ENCODE assay signal across 1 cellular context in the genomic region with DNA sequence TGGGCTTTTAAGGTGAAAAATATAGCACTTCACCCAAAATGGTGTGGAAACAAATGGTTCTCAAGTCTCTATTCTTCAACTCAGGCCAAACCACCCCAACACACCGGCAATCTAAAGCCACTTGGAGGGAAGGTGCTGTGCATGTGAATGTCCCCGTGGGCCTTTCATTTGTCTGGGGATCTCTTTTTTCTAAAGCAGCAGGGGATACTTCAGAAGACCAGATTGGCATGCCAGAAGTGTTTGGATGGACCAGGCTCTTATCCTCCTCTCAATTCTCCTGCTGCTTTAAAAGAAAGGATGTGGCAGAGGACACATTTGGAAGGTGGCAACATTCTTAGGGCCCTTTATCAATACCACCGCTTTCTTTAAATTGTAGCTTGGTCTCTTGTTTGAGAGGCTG.
TF ChIP-seq lines count a peak whose summit lies in the region.

No MANE protein-coding gene starts in this region.

TF ChIP-seq in H1, 55 proteins besides CTCF, POLR2A, EP300 and RAD21:
- TF ChIP-seq CBX8 (IDR thresholded peaks at IDR 0.05; ENCODE audit: borderline replicate concordance, low read depth, low read length) (no peak), KDM1A (IDR thresholded peaks at IDR 0.05; ENCODE audit: borderline replicate concordance, low read length) (no peak), RXRA (IDR thresholded peaks at IDR 0.05; ENCODE audit: insufficient read depth, low read depth, low read length) (no peak), RNF2 (IDR thresholded peaks at IDR 0.05; ENCODE audit: borderline replicate concordance, low read depth, low read length, missing control alignments, poor library complexity, severe bottlenecking) (no peak), TBP (IDR thresholded peaks at IDR 0.05; ENCODE audit: low read depth, low read length) (no peak), SIX5 (IDR thresholded peaks at IDR 0.05; ENCODE audit: low read depth, low read length) (no peak), EGR1 (IDR thresholded peaks at IDR 0.05; ENCODE audit: borderline replicate concordance, low read depth, low read length) (no peak), EZH2 (IDR thresholded peaks at IDR 0.05; ENCODE audit: low read depth, low read length, severe bottlenecking) (no peak), HDAC6 (IDR thresholded peaks at IDR 0.05; ENCODE audit: low read depth, low read length) (no peak), SRF (IDR thresholded peaks at IDR 0.05; ENCODE audit: low read depth, low read length) (no peak), ZNF274 (IDR thresholded peaks at IDR 0.05; ENCODE audit: borderline replicate concordance, extremely low read depth, low read length) (no peak), RFX5 (IDR thresholded peaks at IDR 0.05; ENCODE audit: borderline replicate concordance, low read depth, low read length) (no peak), CTBP2 (IDR thresholded peaks at IDR 0.05; ENCODE audit: borderline replicate concordance, insufficient read depth, insufficient read length, low read length) (peak; percentile 73), BACH1 (IDR thresholded peaks at IDR 0.05; ENCODE audit: low read length) (peak; percentile 12; the same call in 1 of the 2 replicates), RBBP5 (IDR thresholded peaks at IDR 0.05; ENCODE audit: borderline replicate concordance, low read depth, low read length) (no peak), SIRT6 (IDR thresholded peaks at IDR 0.05; ENCODE audit: low read length) (no peak), GTF2F1 (IDR thresholded peaks at IDR 0.05; ENCODE audit: borderline replicate concordance, low read depth, low read length) (no peak), GABPA (IDR thresholded peaks at IDR 0.05; ENCODE audit: borderline replicate concordance, insufficient read depth, low read length) (no peak), NANOG (IDR thresholded peaks at IDR 0.05; ENCODE audit: insufficient read depth, low read depth, low read length, poor library complexity, severe bottlenecking) (no peak), ASH2L (IDR thresholded peaks at IDR 0.05; ENCODE audit: low read length) (no peak), MAX (IDR thresholded peaks at IDR 0.05) (0 out of 2 replicates have a peak, but pooled peaks have one; percentile 49), TCF12 (IDR thresholded peaks at IDR 0.05; ENCODE audit: low read depth, low read length) (no peak), TAF7 (optimal IDR thresholded peaks at IDR 0.05; ENCODE audit: borderline replicate concordance, low read depth, low read length) (no peak), CHD2 (IDR thresholded peaks at IDR 0.05; ENCODE audit: low read length) (no peak), TAF1 (IDR thresholded peaks at IDR 0.05; ENCODE audit: low read depth, low read length) (no peak), CREB1 (IDR thresholded peaks at IDR 0.05) (no peak), FOSL1 (IDR thresholded peaks at IDR 0.05; ENCODE audit: insufficient read depth, low read depth, low read length) (no peak), TEAD4 (IDR thresholded peaks at IDR 0.05; ENCODE audit: low read depth, low read length) (no peak), SP1 (IDR thresholded peaks at IDR 0.05; ENCODE audit: low read depth, low read length) (peak; percentile 40; the same call in 1 of the 2 replicates), E2F6 (IDR thresholded peaks at IDR 0.05) (peak; percentile 73; the same call in 1 of the 2 replicates), CBX5 (IDR thresholded peaks at IDR 0.05; ENCODE audit: low read depth, low read length) (no peak), JUND (IDR thresholded peaks at IDR 0.05; ENCODE audit: low read length) (no peak), SP2 (IDR thresholded peaks at IDR 0.05; ENCODE audit: low read length) (no peak), POLR2AphosphoS5 (IDR thresholded peaks at IDR 0.05; ENCODE audit: low read depth, low read length) (no peak), HDAC2 (IDR thresholded peaks at IDR 0.05; ENCODE audit: borderline replicate concordance in 1 of 2, low read depth in 2 of 2, low read length in 2 of 2) (peak; percentile 84 to 96; a peak in 2 of 4 replicates), NRF1 (IDR thresholded peaks at IDR 0.05; ENCODE audit: low read depth, low read length) (no peak), MAFK (IDR thresholded peaks at IDR 0.05; ENCODE audit: low read depth, low read length) (no peak), POU5F1 (IDR thresholded peaks at IDR 0.05; ENCODE audit: low read depth, low read length) (0 out of 2 replicates have a peak, but pooled peaks have one; percentile 15), BCL11A (IDR thresholded peaks at IDR 0.05; ENCODE audit: low read depth in 2 of 2, low read length in 2 of 2) (no peak), JUN (IDR thresholded peaks at IDR 0.05; ENCODE audit: low read depth, low read length) (no peak), KDM5A (IDR thresholded peaks at IDR 0.05; ENCODE audit: low read length) (no peak), ATF3 (IDR thresholded peaks at IDR 0.05; ENCODE audit: insufficient read depth, low read depth, low read length) (no peak), SIN3A (conservative IDR thresholded peaks at IDR 0.05 in 1 of 2, IDR thresholded peaks at IDR 0.05 in 1 of 2; ENCODE audit: low read depth in 1 of 2, low read length in 2 of 2) (no peak), SUZ12 (IDR thresholded peaks at IDR 0.05; ENCODE audit: low read length) (no peak), SAP30 (IDR thresholded peaks at IDR 0.05; ENCODE audit: insufficient read depth, insufficient replicate concordance, low read length) (no peak), YY1 (IDR thresholded peaks at IDR 0.05; ENCODE audit: low read depth, low read length) (peak; percentile 56), BRCA1 (IDR thresholded peaks at IDR 0.05; ENCODE audit: low read depth, low read length) (no peak), CHD1 (IDR thresholded peaks at IDR 0.05; ENCODE audit: low read depth, low read length) (no peak), SP4 (IDR thresholded peaks at IDR 0.05; ENCODE audit: low read length) (no peak), KDM4A (IDR thresholded peaks at IDR 0.05; ENCODE audit: low read depth, low read length, severe bottlenecking) (no peak), CEBPB (IDR thresholded peaks at IDR 0.05; ENCODE audit: low read depth, low read length) (no peak), PHF8 (conservative IDR thresholded peaks at IDR 0.05; ENCODE audit: low read depth, low read length) (no peak)
- TF ChIP-seq, protein P1, sequence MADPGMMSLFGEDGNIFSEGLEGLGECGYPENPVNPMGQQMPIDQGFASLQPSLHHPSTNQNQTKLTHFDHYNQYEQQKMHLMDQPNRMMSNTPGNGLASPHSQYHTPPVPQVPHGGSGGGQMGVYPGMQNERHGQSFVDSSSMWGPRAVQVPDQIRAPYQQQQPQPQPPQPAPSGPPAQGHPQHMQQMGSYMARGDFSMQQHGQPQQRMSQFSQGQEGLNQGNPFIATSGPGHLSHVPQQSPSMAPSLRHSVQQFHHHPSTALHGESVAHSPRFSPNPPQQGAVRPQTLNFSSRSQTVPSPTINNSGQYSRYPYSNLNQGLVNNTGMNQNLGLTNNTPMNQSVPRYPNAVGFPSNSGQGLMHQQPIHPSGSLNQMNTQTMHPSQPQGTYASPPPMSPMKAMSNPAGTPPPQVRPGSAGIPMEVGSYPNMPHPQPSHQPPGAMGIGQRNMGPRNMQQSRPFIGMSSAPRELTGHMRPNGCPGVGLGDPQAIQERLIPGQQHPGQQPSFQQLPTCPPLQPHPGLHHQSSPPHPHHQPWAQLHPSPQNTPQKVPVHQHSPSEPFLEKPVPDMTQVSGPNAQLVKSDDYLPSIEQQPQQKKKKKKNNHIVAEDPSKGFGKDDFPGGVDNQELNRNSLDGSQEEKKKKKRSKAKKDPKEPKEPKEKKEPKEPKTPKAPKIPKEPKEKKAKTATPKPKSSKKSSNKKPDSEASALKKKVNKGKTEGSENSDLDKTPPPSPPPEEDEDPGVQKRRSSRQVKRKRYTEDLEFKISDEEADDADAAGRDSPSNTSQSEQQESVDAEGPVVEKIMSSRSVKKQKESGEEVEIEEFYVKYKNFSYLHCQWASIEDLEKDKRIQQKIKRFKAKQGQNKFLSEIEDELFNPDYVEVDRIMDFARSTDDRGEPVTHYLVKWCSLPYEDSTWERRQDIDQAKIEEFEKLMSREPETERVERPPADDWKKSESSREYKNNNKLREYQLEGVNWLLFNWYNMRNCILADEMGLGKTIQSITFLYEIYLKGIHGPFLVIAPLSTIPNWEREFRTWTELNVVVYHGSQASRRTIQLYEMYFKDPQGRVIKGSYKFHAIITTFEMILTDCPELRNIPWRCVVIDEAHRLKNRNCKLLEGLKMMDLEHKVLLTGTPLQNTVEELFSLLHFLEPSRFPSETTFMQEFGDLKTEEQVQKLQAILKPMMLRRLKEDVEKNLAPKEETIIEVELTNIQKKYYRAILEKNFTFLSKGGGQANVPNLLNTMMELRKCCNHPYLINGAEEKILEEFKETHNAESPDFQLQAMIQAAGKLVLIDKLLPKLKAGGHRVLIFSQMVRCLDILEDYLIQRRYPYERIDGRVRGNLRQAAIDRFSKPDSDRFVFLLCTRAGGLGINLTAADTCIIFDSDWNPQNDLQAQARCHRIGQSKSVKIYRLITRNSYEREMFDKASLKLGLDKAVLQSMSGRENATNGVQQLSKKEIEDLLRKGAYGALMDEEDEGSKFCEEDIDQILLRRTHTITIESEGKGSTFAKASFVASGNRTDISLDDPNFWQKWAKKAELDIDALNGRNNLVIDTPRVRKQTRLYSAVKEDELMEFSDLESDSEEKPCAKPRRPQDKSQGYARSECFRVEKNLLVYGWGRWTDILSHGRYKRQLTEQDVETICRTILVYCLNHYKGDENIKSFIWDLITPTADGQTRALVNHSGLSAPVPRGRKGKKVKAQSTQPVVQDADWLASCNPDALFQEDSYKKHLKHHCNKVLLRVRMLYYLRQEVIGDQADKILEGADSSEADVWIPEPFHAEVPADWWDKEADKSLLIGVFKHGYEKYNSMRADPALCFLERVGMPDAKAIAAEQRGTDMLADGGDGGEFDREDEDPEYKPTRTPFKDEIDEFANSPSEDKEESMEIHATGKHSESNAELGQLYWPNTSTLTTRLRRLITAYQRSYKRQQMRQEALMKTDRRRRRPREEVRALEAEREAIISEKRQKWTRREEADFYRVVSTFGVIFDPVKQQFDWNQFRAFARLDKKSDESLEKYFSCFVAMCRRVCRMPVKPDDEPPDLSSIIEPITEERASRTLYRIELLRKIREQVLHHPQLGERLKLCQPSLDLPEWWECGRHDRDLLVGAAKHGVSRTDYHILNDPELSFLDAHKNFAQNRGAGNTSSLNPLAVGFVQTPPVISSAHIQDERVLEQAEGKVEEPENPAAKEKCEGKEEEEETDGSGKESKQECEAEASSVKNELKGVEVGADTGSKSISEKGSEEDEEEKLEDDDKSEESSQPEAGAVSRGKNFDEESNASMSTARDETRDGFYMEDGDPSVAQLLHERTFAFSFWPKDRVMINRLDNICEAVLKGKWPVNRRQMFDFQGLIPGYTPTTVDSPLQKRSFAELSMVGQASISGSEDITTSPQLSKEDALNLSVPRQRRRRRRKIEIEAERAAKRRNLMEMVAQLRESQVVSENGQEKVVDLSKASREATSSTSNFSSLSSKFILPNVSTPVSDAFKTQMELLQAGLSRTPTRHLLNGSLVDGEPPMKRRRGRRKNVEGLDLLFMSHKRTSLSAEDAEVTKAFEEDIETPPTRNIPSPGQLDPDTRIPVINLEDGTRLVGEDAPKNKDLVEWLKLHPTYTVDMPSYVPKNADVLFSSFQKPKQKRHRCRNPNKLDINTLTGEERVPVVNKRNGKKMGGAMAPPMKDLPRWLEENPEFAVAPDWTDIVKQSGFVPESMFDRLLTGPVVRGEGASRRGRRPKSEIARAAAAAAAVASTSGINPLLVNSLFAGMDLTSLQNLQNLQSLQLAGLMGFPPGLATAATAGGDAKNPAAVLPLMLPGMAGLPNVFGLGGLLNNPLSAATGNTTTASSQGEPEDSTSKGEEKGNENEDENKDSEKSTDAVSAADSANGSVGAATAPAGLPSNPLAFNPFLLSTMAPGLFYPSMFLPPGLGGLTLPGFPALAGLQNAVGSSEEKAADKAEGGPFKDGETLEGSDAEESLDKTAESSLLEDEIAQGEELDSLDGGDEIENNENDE (IDR thresholded peaks at IDR 0.05; ENCODE audit: insufficient replicate concordance, low read length): peak; percentile 57
- TF ChIP-seq, protein P2, sequence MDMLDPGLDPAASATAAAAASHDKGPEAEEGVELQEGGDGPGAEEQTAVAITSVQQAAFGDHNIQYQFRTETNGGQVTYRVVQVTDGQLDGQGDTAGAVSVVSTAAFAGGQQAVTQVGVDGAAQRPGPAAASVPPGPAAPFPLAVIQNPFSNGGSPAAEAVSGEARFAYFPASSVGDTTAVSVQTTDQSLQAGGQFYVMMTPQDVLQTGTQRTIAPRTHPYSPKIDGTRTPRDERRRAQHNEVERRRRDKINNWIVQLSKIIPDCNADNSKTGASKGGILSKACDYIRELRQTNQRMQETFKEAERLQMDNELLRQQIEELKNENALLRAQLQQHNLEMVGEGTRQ (IDR thresholded peaks at IDR 0.05; ENCODE audit: low read length): no peak
- TF ChIP-seq, protein P3, sequence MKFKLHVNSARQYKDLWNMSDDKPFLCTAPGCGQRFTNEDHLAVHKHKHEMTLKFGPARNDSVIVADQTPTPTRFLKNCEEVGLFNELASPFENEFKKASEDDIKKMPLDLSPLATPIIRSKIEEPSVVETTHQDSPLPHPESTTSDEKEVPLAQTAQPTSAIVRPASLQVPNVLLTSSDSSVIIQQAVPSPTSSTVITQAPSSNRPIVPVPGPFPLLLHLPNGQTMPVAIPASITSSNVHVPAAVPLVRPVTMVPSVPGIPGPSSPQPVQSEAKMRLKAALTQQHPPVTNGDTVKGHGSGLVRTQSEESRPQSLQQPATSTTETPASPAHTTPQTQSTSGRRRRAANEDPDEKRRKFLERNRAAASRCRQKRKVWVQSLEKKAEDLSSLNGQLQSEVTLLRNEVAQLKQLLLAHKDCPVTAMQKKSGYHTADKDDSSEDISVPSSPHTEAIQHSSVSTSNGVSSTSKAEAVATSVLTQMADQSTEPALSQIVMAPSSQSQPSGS (IDR thresholded peaks at IDR 0.05; ENCODE audit: low read length): no peak
